17 cellular contexts compared by ENCODE assay signal in genomic region chr15:37362414-37362813, GRCh38.
A peak's percentile ranks its signal among the peaks of the same experiment; 100 is the strongest.
DNase-seq lines count a peak whose midpoint lies in the region; ATAC-seq and TF ChIP-seq lines count a peak whose summit lies in the region.
"Had no signal": no experiment of that assay in that cellular context is flagged by ENCODE, and none has a peak within 500 bp of the region (broad histone marks: within the 10 kb centered on the region; RNA-seq: fewer than 3 reads in every experiment).

No MANE protein-coding gene starts in this region.

- no peaks in the 10 kb centered on the region for H3K27me3 ChIP-seq in left ventricle myocardium inferior (ENCODE audit: low read depth)
- H3K27me3 ChIP-seq: BE2C, BLaER1 had no signal

- no peak for TF ChIP-seq CTCF in left ventricle myocardium inferior (IDR thresholded peaks at IDR 0.05; ENCODE audit: borderline replicate concordance)

- no peak overlapping the region for H3K4me3 ChIP-seq in left ventricle myocardium inferior
- H3K4me3 ChIP-seq: BLaER1 had no signal

- no peaks in the 10 kb centered on the region for H3K4me1 ChIP-seq in left ventricle myocardium inferior
- H3K4me1 ChIP-seq: BLaER1, Caco-2 had no signal

- H3K36me3 ChIP-seq in left ventricle myocardium inferior: no peaks in the 10 kb centered on the region
- H3K36me3 ChIP-seq: BE2C, BLaER1 had no signal

- intact Hi-C loops in left ventricle myocardium inferior (cut with micrococcal nuclease): no loop called here

- ATAC-seq in SK-N-SH treated with all-trans-retinoic acid at 6 μM for 48 hours (no peak), HG02852 (IDR thresholded peaks at IDR 0.05; ENCODE audit: unreplicated experiment) (no peak)

- no peaks in the 10 kb centered on the region for H3K9me3 ChIP-seq in left ventricle myocardium inferior (replicated peaks)
- H3K9me3 ChIP-seq: BE2C, BLaER1, Caco-2 had no signal

- H3K27ac ChIP-seq in left ventricle myocardium inferior (replicated peaks): no peak overlapping the region
- H3K27ac ChIP-seq: BLaER1 had no signal

- peak; percentile 37 for DNase-seq in NCI-H82 treated with DMSO at 0.1 percent for 48 hours (lab: John Stamatoyannopoulos, UW; ENCODE audit: unreplicated experiment)
- no peak for DNase-seq in COLO829 (ENCODE audit: low spot score)
- DNase-seq in left ventricle myocardium inferior: no peak
- DNase-seq: 8988T; ACHN; BE2C; C1 segment of cervical spinal cord; Caco-2; Calu3; CD4-positive, alpha-beta memory T cell; CD4-positive, CD25-positive, alpha-beta regulatory T cell; CD8-positive, alpha-beta memory T cell; DMS79 treated with DMSO at 0.1 percent for 48 hours; GF-D8 had no signal

TF ChIP-seq in SK-N-SH treated with all-trans-retinoic acid at 6 μM for 48 hours, 23 proteins besides CTCF, POLR2A, EP300 and RAD21:
- TF ChIP-seq TSHZ2 (CRISPR knock-in tag; IDR thresholded peaks at IDR 0.05) (peak; percentile 93), TOX (CRISPR knock-in tag; IDR thresholded peaks at IDR 0.05; ENCODE audit: borderline replicate concordance) (no peak), TCF4 (CRISPR knock-in tag; IDR thresholded peaks at IDR 0.05; ENCODE audit: borderline replicate concordance) (peak; percentile 95), GLIS3 (CRISPR knock-in tag; IDR thresholded peaks at IDR 0.05) (peak; percentile 50; the same call in 1 of the 2 replicates), ARNTL (CRISPR knock-in tag; IDR thresholded peaks at IDR 0.05; ENCODE audit: borderline replicate concordance, low read depth) (peak; percentile 81; the same call in 1 of the 2 replicates), CSRNP3 (CRISPR knock-in tag; IDR thresholded peaks at IDR 0.05) (peak; percentile 68; the same call in 1 of the 2 replicates)
